ENCODE assay signal across 10 cellular contexts in the genomic region with DNA sequence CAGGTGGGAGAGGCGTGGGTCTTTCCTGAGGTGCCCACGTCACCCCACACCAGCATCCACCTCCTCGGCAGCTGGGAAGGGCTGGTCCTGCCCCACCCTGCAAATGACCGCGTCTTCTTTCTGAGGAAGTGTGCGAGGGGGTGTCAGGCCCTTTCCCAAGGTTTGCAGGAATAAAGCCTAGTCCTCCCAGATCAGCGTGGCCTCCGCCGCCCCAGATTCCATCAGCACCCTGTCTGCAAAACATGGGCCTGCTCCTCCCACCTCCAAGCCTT. TPM values are rescaled to one million over a fixed set of nuclear protein-coding genes. Genes with fewer than 3 reads are reported as not detected.
DNase-seq lines count a peak whose midpoint lies in the region; ATAC-seq and TF ChIP-seq lines count a peak whose summit lies in the region.
"Had no signal": no experiment of that assay in that cellular context is flagged by ENCODE, and none has a peak within 500 bp of the region (broad histone marks: within the 10 kb centered on the region; RNA-seq: fewer than 3 reads in every experiment).

No MANE protein-coding gene starts in this region.

- H3K27me3 Mint-ChIP-seq in IgD-negative memory B cell, result no peaks in the 10 kb centered on the region
- H3K27me3 Mint-ChIP-seq in immature natural killer cell (ENCODE audit: low read depth in 3 of 3), result peaks cover 1 to 12% (median 2%) of the 10 kb centered on the region in 3 donors

- H3K4me3 ChIP-seq in smooth muscle cell, result no peak overlapping the region

- peak overlapping the region; percentile 83 to 96 (median 93) for H3K27ac Mint-ChIP-seq in IgD-negative memory B cell
- peak overlapping the region; percentile 88 to 93 for H3K27ac Mint-ChIP-seq in activated naive CD4-positive, alpha-beta T cell treated with anti-CD3 and anti-CD28 coated beads, Interleukin-2, amount 50 U/mL, for 72 hours
- peak overlapping the region; percentile 88 to 95 (median 92) for H3K27ac Mint-ChIP-seq in immature natural killer cell

- H3K9ac ChIP-seq in smooth muscle cell (ENCODE audit: low read depth), result no peak overlapping the region

- no peak for ATAC-seq in activated naive CD4-positive, alpha-beta T cell treated with anti-CD3 and anti-CD28 coated beads, Interleukin-2, amount 50 U/mL, for 72 hours

- H3K27me3 ChIP-seq in smooth muscle cell (ENCODE audit: low read depth), result no peaks in the 10 kb centered on the region

- H3K79me2 ChIP-seq in smooth muscle cell (ENCODE audit: low read depth), result no peaks in the 10 kb centered on the region

- no peaks in the 10 kb centered on the region for H3F3A ChIP-seq in smooth muscle cell (ENCODE audit: low read depth)

- H3K36me3 Mint-ChIP-seq in IgD-negative memory B cell (no peaks in the 10 kb centered on the region), immature natural killer cell (no peaks in the 10 kb centered on the region)
- H3K36me3 Mint-ChIP-seq in activated naive CD4-positive, alpha-beta T cell treated with anti-CD3 and anti-CD28 coated beads, Interleukin-2, amount 50 U/mL, for 72 hours, result no peaks in the 10 kb centered on the region

- H3K27ac ChIP-seq in smooth muscle cell (ENCODE audit: low read depth), result peak overlapping the region; percentile 42

- H2AFZ ChIP-seq in smooth muscle cell (ENCODE audit: low read depth), result peak overlapping the region; percentile 77

- H3K4me3 Mint-ChIP-seq in IgD-negative memory B cell, result peak overlapping the region in 3 of 4 donors; percentile 57 to 88 (median 80)
- H3K4me3 Mint-ChIP-seq in immature natural killer cell, result peak overlapping the region; percentile 65 to 80 (median 76)

- TF ChIP-seq CTCF in smooth muscle cell (IDR thresholded peaks at IDR 0.05; ENCODE audit: borderline replicate concordance, insufficient read depth, poor library complexity, severe bottlenecking), result no peak

- DNase-seq in activated naive CD4-positive, alpha-beta T cell treated with anti-CD3 and anti-CD28 coated beads, Interleukin-2, amount 50 U/mL, for 72 hours (ENCODE audit: low spot score in 2 of 2), result no peak
- DNase-seq in immature natural killer cell, result no peak
- no peak for DNase-seq in smooth muscle cell (lab: John Stamatoyannopoulos, UW; ENCODE audit: unreplicated experiment)
- DNase-seq in NCI-H774 (lab: John Stamatoyannopoulos, UW), result no peak
- DNase-seq in GM03348 (ENCODE audit: low spot score), result no peak
- no peak for DNase-seq in NCI-H524 treated with DMSO at 0.1 percent for 48 hours (lab: John Stamatoyannopoulos, UW)
- no peak for DNase-seq in central memory CD4-positive, alpha-beta T cell

- H3K9me3 ChIP-seq in smooth muscle cell (replicated peaks; ENCODE audit: low read depth), result no peaks in the 10 kb centered on the region

- H3K9me3 Mint-ChIP-seq in IgD-negative memory B cell (no peaks in the 10 kb centered on the region), immature natural killer cell (no peaks in the 10 kb centered on the region)
- no peaks in the 10 kb centered on the region for H3K9me3 Mint-ChIP-seq in activated naive CD4-positive, alpha-beta T cell treated with anti-CD3 and anti-CD28 coated beads, Interleukin-2, amount 50 U/mL, for 72 hours

- H3K4me1 Mint-ChIP-seq in IgD-negative memory B cell, result peaks cover 10 to 44% (median 29%) of the 10 kb centered on the region in 3 donors
- peaks cover 66 to 69% of the 10 kb centered on the region in 2 donors for H3K4me1 Mint-ChIP-seq in immature natural killer cell

- no peaks in the 10 kb centered on the region for H3K4me1 ChIP-seq in smooth muscle cell (ENCODE audit: low read depth)

- no peaks in the 10 kb centered on the region for H3K36me3 ChIP-seq in smooth muscle cell (ENCODE audit: low read depth)

- H3K4me2 ChIP-seq in smooth muscle cell, result no peak overlapping the region

- H4K20me1 ChIP-seq in smooth muscle cell (ENCODE audit: low read depth), result no peaks in the 10 kb centered on the region

- WGBS in smooth muscle cell (ENCODE audit: low lambda C conversion rate), result 95% methylated on average over 9 of the region's 9 CpGs

RNA-seq across cellular contexts. Expression of a gene that starts 14.4 kb away (rescaled TPM):
- 15.5 TPM for polyA plus RNA-seq in IgD-negative memory B cell
- total RNA-seq in activated naive CD4-positive, alpha-beta T cell treated with anti-CD3 and anti-CD28 coated beads, Interleukin-2, amount 50 U/mL, for 72 hours, result 10 to 100 TPM; 11.9 to 15.2 TPM
- 10 to 100 TPM; 22.1 to 33.2 (median 27.7) TPM for polyA plus RNA-seq in immature natural killer cell
- total RNA-seq in smooth muscle cell, result 51.7 and 56.9 TPM in 2 replicates
- 138 and 143 TPM in 2 replicates for polyA plus RNA-seq in smooth muscle cell

RNA-seq across cellular contexts. Expression of a gene that starts 15.6 kb away (rescaled TPM):
- polyA plus RNA-seq in IgD-negative memory B cell (67.7 TPM), immature natural killer cell (1 to 10 TPM in 2 of 3 donors, under 1 TPM in 1; 0.95 to 3.6 (median 2.3) TPM), smooth muscle cell (not detected in 2 replicates)
- total RNA-seq in activated naive CD4-positive, alpha-beta T cell treated with anti-CD3 and anti-CD28 coated beads, Interleukin-2, amount 50 U/mL, for 72 hours, result under 1 TPM in 1 of 2 donors, not detected in 1; 0.20 TPM
- not detected in 2 replicates for total RNA-seq in smooth muscle cell
- total RNA-seq: osteocyte; T-helper 1 cell treated with Interleukin-12 subunit alpha and Interleukin-12 subunit beta and Interleukin-4 antibody, amounts not matched to agents 30 ng/mL and 1 ng/mL, for 36 hours had no signal

RNA-seq across cellular contexts. Expression of a gene that starts 32.3 kb away (rescaled TPM):
- 101 TPM for polyA plus RNA-seq in IgD-negative memory B cell
- total RNA-seq in activated naive CD4-positive, alpha-beta T cell treated with anti-CD3 and anti-CD28 coated beads, Interleukin-2, amount 50 U/mL, for 72 hours, result 100 to 1,000 TPM; 126 to 134 TPM
- polyA plus RNA-seq in immature natural killer cell, result 100 to 1,000 TPM; 157 to 207 (median 184) TPM
- 71.2 and 99.8 TPM in 2 replicates for total RNA-seq in smooth muscle cell
- 200 and 211 TPM in 2 replicates for polyA plus RNA-seq in smooth muscle cell

RNA-seq across cellular contexts. Expression of a gene that starts 41.5 kb away (rescaled TPM):
- not detected for polyA plus RNA-seq in IgD-negative memory B cell
- not detected for total RNA-seq in activated naive CD4-positive, alpha-beta T cell treated with anti-CD3 and anti-CD28 coated beads, Interleukin-2, amount 50 U/mL, for 72 hours
- not detected for polyA plus RNA-seq in immature natural killer cell
- total RNA-seq in smooth muscle cell, result not detected in 2 replicates
- 0.03 and 0.25 TPM in 2 replicates for polyA plus RNA-seq in smooth muscle cell
- total RNA-seq: osteocyte; T-helper 1 cell treated with Interleukin-12 subunit alpha and Interleukin-12 subunit beta and Interleukin-4 antibody, amounts not matched to agents 30 ng/mL and 1 ng/mL, for 36 hours had no signal

RNA-seq across cellular contexts. Expression of a gene that starts 55.0 kb away (rescaled TPM):
- 0.15 TPM for polyA plus RNA-seq in IgD-negative memory B cell
- total RNA-seq in activated naive CD4-positive, alpha-beta T cell treated with anti-CD3 and anti-CD28 coated beads, Interleukin-2, amount 50 U/mL, for 72 hours, result under 1 TPM in 1 of 2 donors, not detected in 1; 0.62 TPM
- not detected for polyA plus RNA-seq in immature natural killer cell
- total RNA-seq in smooth muscle cell, result not detected in 2 replicates
- polyA plus RNA-seq in smooth muscle cell, result 0.41 and 0.96 TPM in 2 replicates

Comparison
In these comparisons a context has a peak if more than half of its experiments do, and no peak if none do; other contexts are left out.
1. RNA of a gene that starts 15.6 kb away (polyA plus RNA-seq): 67.7 TPM in IgD-negative memory B cell (single experiment); 0.95 to 3.6 TPM in immature natural killer cell and not detected in smooth muscle cell; every median in the first group is over 10 times any median in the second.
2. Peak in every context shown above with its lines, with median percentiles within 50 percentile points of each other: H3K27ac Mint-ChIP-seq.